In genomic region chr6:14121936-14122344, GRCh38 we compare ENCODE assay signal across 9 cellular contexts. TPM values are rescaled to one million over a fixed set of nuclear protein-coding genes. Genes with fewer than 3 reads are reported as not detected.
DNase-seq lines count a peak whose midpoint lies in the region; ATAC-seq and TF ChIP-seq lines count a peak whose summit lies in the region.
"Had no signal": no experiment of that assay in that cellular context is flagged by ENCODE, and none has a peak within 500 bp of the region (broad histone marks: within the 10 kb centered on the region; RNA-seq: fewer than 3 reads in every experiment).

No MANE protein-coding gene starts in this region.

- H3K27me3 Mint-ChIP-seq in activated B cell treated with CpG ODN at 0.5 μM for 24 hours: no peaks in the 10 kb centered on the region
- no peaks in the 10 kb centered on the region for H3K27me3 Mint-ChIP-seq in stimulated activated memory B cell treated with anti-CD40 and anti-IgM and Interleukin-4, amounts not matched to agents 10 μg/mL and 1 μg/mL and 100 μg/mL, for 72 hours
- H3K27me3 Mint-ChIP-seq in WTC11 (ENCODE audit: low read depth): peaks cover 13% of the 10 kb centered on the region

- peak; percentile 20 to 38 (median 38) for DNase-seq in stimulated activated CD4-positive, alpha-beta T cell treated with anti-CD3 and anti-CD28 coated beads, Interleukin-12 subunit alpha, Interleukin-12 subunit beta, amount 100 ng/mL, for 48 hours (ENCODE audit: low read depth in 2 of 3, low spot score in 1 of 3)
- no peak for DNase-seq in stimulated activated CD4-positive, alpha-beta T cell treated with anti-CD3 and anti-CD28 coated beads, Interleukin-12 subunit alpha, Interleukin-12 subunit beta, amount 100 ng/mL, for 4 hours
- DNase-seq in activated B cell treated with CpG ODN at 0.5 μM for 24 hours (no peak), WTC11 (ENCODE audit: low spot score) (no peak), NCI-H2081 treated with DMSO at 0.1 percent for 48 hours (lab: John Stamatoyannopoulos, UW) (no peak)
- no peak for DNase-seq in effector CD4-positive, alpha-beta T cell
- DNase-seq: DND-41 had no signal

- H3K9me3 Mint-ChIP-seq in activated B cell treated with CpG ODN at 0.5 μM for 24 hours: no peaks in the 10 kb centered on the region
- H3K9me3 Mint-ChIP-seq in stimulated activated memory B cell treated with anti-CD40 and anti-IgM and Interleukin-4, amounts not matched to agents 10 μg/mL and 1 μg/mL and 100 μg/mL, for 72 hours: no peaks in the 10 kb centered on the region
- H3K9me3 Mint-ChIP-seq in WTC11: no peaks in the 10 kb centered on the region

- peak overlapping the region; percentile 95 for H3K4me3 Mint-ChIP-seq in activated B cell treated with CpG ODN at 0.5 μM for 24 hours
- peak overlapping the region; percentile 98 for H3K4me3 Mint-ChIP-seq in stimulated activated memory B cell treated with anti-CD40 and anti-IgM and Interleukin-4, amounts not matched to agents 10 μg/mL and 1 μg/mL and 100 μg/mL, for 72 hours
- H3K4me3 Mint-ChIP-seq in WTC11: no peak overlapping the region

- POLR2A ChIA-PET in activated B cell treated with CpG ODN at 0.5 μM for 24 hours (lab: Charles Lee) (interaction anchor here (1.0 to 26.2 kb wide), 7 partner anchors 8 to 54 kb away, joined by 3 to 911 read pairs (median 29); no protein-coding TSS in a partner anchor), WTC11 (lab: Charles Lee) (no interaction called here)

- intact Hi-C loops in activated B cell treated with CpG ODN at 0.5 μM for 24 hours (cut with micrococcal nuclease): loop anchor here (1.0 to 2.0 kb wide), 7 partner anchors 13 to 1127 kb away; partner anchors contain the start of gene NOL7

- TF ChIP-seq CTCF in activated B cell treated with CpG ODN at 0.5 μM for 24 hours (IDR thresholded peaks at IDR 0.05) (no peak), WTC11 (IDR thresholded peaks at IDR 0.05) (no peak)

- peak; percentile 61 for ATAC-seq in HG03103 (IDR thresholded peaks at IDR 0.05; ENCODE audit: low read depth, unreplicated experiment)
- peak; percentile 56 for ATAC-seq in activated B cell treated with CpG ODN at 0.5 μM for 24 hours (ENCODE audit: low read depth)
- peak; percentile 82 for ATAC-seq in stimulated activated memory B cell treated with anti-CD40 and anti-IgM and Interleukin-4, amounts not matched to agents 10 μg/mL and 1 μg/mL and 100 μg/mL, for 72 hours
- ATAC-seq in WTC11: no peak

- H3K4me1 Mint-ChIP-seq in activated B cell treated with CpG ODN at 0.5 μM for 24 hours (peaks cover 70% of the 10 kb centered on the region), WTC11 (peaks cover 12% of the 10 kb centered on the region)
- peaks cover 59% of the 10 kb centered on the region for H3K4me1 Mint-ChIP-seq in stimulated activated memory B cell treated with anti-CD40 and anti-IgM and Interleukin-4, amounts not matched to agents 10 μg/mL and 1 μg/mL and 100 μg/mL, for 72 hours

- H3K36me3 Mint-ChIP-seq in activated B cell treated with CpG ODN at 0.5 μM for 24 hours (ENCODE audit: low read depth): peaks cover 91% of the 10 kb centered on the region
- H3K36me3 Mint-ChIP-seq in stimulated activated memory B cell treated with anti-CD40 and anti-IgM and Interleukin-4, amounts not matched to agents 10 μg/mL and 1 μg/mL and 100 μg/mL, for 72 hours: peaks cover 91% of the 10 kb centered on the region
- peaks cover 4% of the 10 kb centered on the region; the same call in 1 of the 2 replicates for H3K36me3 Mint-ChIP-seq in WTC11

- H3K27ac Mint-ChIP-seq in activated B cell treated with CpG ODN at 0.5 μM for 24 hours: peak overlapping the region; percentile 94
- H3K27ac Mint-ChIP-seq in stimulated activated memory B cell treated with anti-CD40 and anti-IgM and Interleukin-4, amounts not matched to agents 10 μg/mL and 1 μg/mL and 100 μg/mL, for 72 hours: peak overlapping the region; percentile 99
- no peak overlapping the region for H3K27ac Mint-ChIP-seq in WTC11

- CTCF ChIA-PET in activated B cell treated with CpG ODN at 0.5 μM for 24 hours (lab: Charles Lee): interaction anchor here (2.0 to 5.7 kb wide), 2 partner anchors 12 to 54 kb away, joined by 10 to 40 read pairs; no protein-coding TSS in a partner anchor
- CTCF ChIA-PET in WTC11 (lab: Charles Lee): no interaction called here

TF ChIP-seq in WTC11, 78 proteins besides CTCF, POLR2A, EP300 and RAD21:
- TF ChIP-seq SMAD4 (CRISPR knock-in tag; IDR thresholded peaks at IDR 0.05) (no peak), TCF7 (CRISPR knock-in tag; IDR thresholded peaks at IDR 0.05; ENCODE audit: low read depth) (no peak), ZNF423 (CRISPR knock-in tag; IDR thresholded peaks at IDR 0.05) (no peak), IRF2 (CRISPR knock-in tag; IDR thresholded peaks at IDR 0.05; ENCODE audit: borderline replicate concordance, low read depth) (no peak), NR2C2 (CRISPR knock-in tag; IDR thresholded peaks at IDR 0.05) (no peak), HMGA2 (CRISPR knock-in tag; IDR thresholded peaks at IDR 0.05) (no peak), CREB1 (CRISPR knock-in tag; IDR thresholded peaks at IDR 0.05) (no peak)

RNA-seq across cellular contexts. Expression of gene CD83, which starts 4.4 kb away (rescaled TPM):
- total RNA-seq in activated B cell treated with CpG ODN at 0.5 μM for 24 hours (483 and 492 TPM in 2 replicates), WTC11 (2021) (5.5 to 7.5 TPM (median 7.4 TPM) in 3 replicates)

Comparison
In these comparisons a context has a peak if more than half of its experiments do, and no peak if none do; other contexts are left out.
1. DNase-seq: peak in stimulated activated CD4-positive, alpha-beta T cell treated with anti-CD3 and anti-CD28 coated beads, Interleukin-12 subunit alpha, Interleukin-12 subunit beta, amount 100 ng/mL, for 48 hours (3 of 3); none in stimulated activated CD4-positive, alpha-beta T cell treated with anti-CD3 and anti-CD28 coated beads, Interleukin-12 subunit alpha, Interleukin-12 subunit beta, amount 100 ng/mL, for 4 hours (single experiment), activated B cell treated with CpG ODN at 0.5 μM for 24 hours (single experiment), WTC11 (single experiment), NCI-H2081 treated with DMSO at 0.1 percent for 48 hours (single experiment) and effector CD4-positive, alpha-beta T cell (single experiment).
2. RNA of gene CD83, which starts 4.4 kb away (total RNA-seq): 483 to 492 TPM in activated B cell treated with CpG ODN at 0.5 μM for 24 hours; 5.5 to 7.5 TPM in WTC11; every median in the first group is over 10 times any median in the second.